In genomic region chr1:20785907-20786309, GRCh38 we compare ENCODE assay signal across 1 cellular context.
A peak's percentile ranks its signal among the peaks of the same experiment; 100 is the strongest.
TF ChIP-seq lines count a peak whose summit lies in the region.

No MANE protein-coding gene starts in this region.

TF ChIP-seq in HepG2, 621 proteins besides CTCF, POLR2A, EP300 and RAD21:
- TF ChIP-seq RNF219 (CRISPR knock-in tag; IDR thresholded peaks at IDR 0.05): no peak
- TF ChIP-seq JUND (CRISPR knock-in tag; IDR thresholded peaks at IDR 0.05): peak; percentile 39; the same call in 1 of the 2 replicates
- 0 out of 2 replicates have a peak, but pooled peaks have one; percentile 69 for TF ChIP-seq ZNF703 (CRISPR knock-in tag; IDR thresholded peaks at IDR 0.05; ENCODE audit: borderline replicate concordance)
- 0 out of 2 replicates have a peak, but pooled peaks have one; percentile 13 for TF ChIP-seq ZNF800 (CRISPR knock-in tag; IDR thresholded peaks at IDR 0.05)
- peak; percentile 29 for TF ChIP-seq RBM22 (optimal IDR thresholded peaks at IDR 0.05; ENCODE audit: low read length)
- TF ChIP-seq MXD4 (CRISPR knock-in tag; IDR thresholded peaks at IDR 0.05): no peak
- 0 out of 2 replicates have a peak, but pooled peaks have one; percentile 17 for TF ChIP-seq ZNF746 (CRISPR knock-in tag; IDR thresholded peaks at IDR 0.05)
- TF ChIP-seq ZFAT (CRISPR knock-in tag; conservative IDR thresholded peaks at IDR 0.05): no peak
- TF ChIP-seq PLSCR1 (CRISPR knock-in tag; IDR thresholded peaks at IDR 0.05; ENCODE audit: borderline replicate concordance): no peak
- no peak for TF ChIP-seq SAP130 (CRISPR knock-in tag; IDR thresholded peaks at IDR 0.05; ENCODE audit: low read depth)
- TF ChIP-seq NR2C2 (CRISPR knock-in tag; IDR thresholded peaks at IDR 0.05; ENCODE audit: borderline replicate concordance): no peak
- peak; percentile 40; the same call in 1 of the 2 replicates for TF ChIP-seq MEF2D (CRISPR knock-in tag; IDR thresholded peaks at IDR 0.05)
- peak; percentile 30; the same call in 1 of the 2 replicates for TF ChIP-seq AKNA (CRISPR knock-in tag; IDR thresholded peaks at IDR 0.05; ENCODE audit: borderline replicate concordance)
- no peak for TF ChIP-seq DBP (CRISPR knock-in tag; IDR thresholded peaks at IDR 0.05; ENCODE audit: not compliant biosample characterization)
- TF ChIP-seq NKX3-1 (CRISPR knock-in tag; IDR thresholded peaks at IDR 0.05): peak; percentile 38; the same call in 1 of the 2 replicates
- no peak for TF ChIP-seq ZNF546 (CRISPR knock-in tag; conservative IDR thresholded peaks at IDR 0.05)
- 0 out of 2 replicates have a peak, but pooled peaks have one; percentile 22 for TF ChIP-seq FOXJ3 (CRISPR knock-in tag; IDR thresholded peaks at IDR 0.05; ENCODE audit: borderline replicate concordance)
- TF ChIP-seq SNAI1 (CRISPR knock-in tag; IDR thresholded peaks at IDR 0.05; ENCODE audit: borderline replicate concordance): no peak
- peak; percentile 78; the same call in 1 of the 2 replicates for TF ChIP-seq TP53 (CRISPR knock-in tag; conservative IDR thresholded peaks at IDR 0.05)
- TF ChIP-seq HNF1B (CRISPR knock-in tag; IDR thresholded peaks at IDR 0.05): 0 out of 2 replicates have a peak, but pooled peaks have one; percentile 57
- 0 out of 2 replicates have a peak, but pooled peaks have one; percentile 23 for TF ChIP-seq TFAP4 (IDR thresholded peaks at IDR 0.05; ENCODE audit: borderline replicate concordance, low read depth)
- no peak for TF ChIP-seq RFXAP (CRISPR knock-in tag; IDR thresholded peaks at IDR 0.05; ENCODE audit: borderline replicate concordance)
- TF ChIP-seq ZNF558 (CRISPR knock-in tag; IDR thresholded peaks at IDR 0.05; ENCODE audit: borderline replicate concordance): 0 out of 2 replicates have a peak, but pooled peaks have one; percentile 34
TF ChIP-seq in HepG2: peak in this region for 13.
